Comparison of ENCODE assay signal across 12 cellular contexts in the genomic region with DNA sequence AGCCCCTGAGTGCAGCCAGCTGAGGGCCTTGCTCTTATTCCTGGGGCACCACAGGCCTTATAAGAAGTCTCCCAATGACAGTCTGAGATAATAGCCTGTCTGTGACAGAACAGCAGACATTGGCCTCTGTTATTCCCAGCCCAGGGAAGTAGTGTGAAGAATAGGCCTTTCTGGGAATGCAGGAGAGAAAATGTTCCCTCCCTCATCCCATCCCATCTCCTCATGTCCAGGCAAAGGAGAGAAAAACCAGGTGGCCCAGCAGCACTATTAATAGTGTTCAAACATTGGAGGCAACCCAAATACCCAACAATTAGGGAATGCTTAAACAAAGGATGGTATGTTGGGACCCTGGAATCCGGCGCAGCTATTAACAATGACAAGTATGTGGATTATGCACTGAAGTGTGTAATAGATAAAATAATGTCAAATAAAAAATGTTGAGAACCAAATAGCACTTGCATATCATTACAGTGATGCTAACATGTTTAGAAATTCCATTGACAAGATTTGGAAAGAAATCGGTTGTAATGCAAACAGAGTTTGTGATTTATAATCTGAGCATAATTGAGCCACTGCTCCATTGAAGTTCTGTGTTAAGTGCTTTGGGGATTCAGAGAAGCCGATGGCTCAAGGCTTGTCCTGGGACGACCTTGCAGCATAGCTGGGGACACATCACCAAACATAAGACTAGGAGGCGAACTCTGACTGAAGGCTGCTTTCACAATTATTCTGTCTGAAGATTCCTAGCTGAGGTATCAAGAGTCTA.
A peak's percentile ranks its signal among the peaks of the same experiment; 100 is the strongest.
DNase-seq lines count a peak whose midpoint lies in the region; ATAC-seq and TF ChIP-seq lines count a peak whose summit lies in the region.
"Had no signal": no experiment of that assay in that cellular context is flagged by ENCODE, and none has a peak within 500 bp of the region (broad histone marks: within the 10 kb centered on the region; RNA-seq: fewer than 3 reads in every experiment).

No MANE protein-coding gene starts in this region.

- peak overlapping the region in 4 of 11 experiments; percentile 44 to 56 (median 50); a peak in 5 of 22 replicates for H3K27ac ChIP-seq in BLaER1 treated with 17β-estradiol and CSF1 and Interleukin-3, amounts not matched to agents 10 nM and 100 nM
- H3K27ac ChIP-seq in SJSA1 (peak overlapping the region; percentile 91), cardiac muscle cell (peak overlapping the region; percentile 93), parathyroid adenoma (peak overlapping the region; percentile 56)

- peak; percentile 86 to 95 for DNase-seq in SJSA1 (ENCODE audit: low read depth in 1 of 2, low spot score in 2 of 2)
- DNase-seq in cardiac muscle cell (ENCODE audit: low read depth in 1 of 2, low spot score in 1 of 2): peak; percentile 41 to 76
- DNase-seq in SW480 (ENCODE audit: low spot score): no peak
- DNase-seq: activated T-cell treated with anti-CD3 and anti-CD28 coated beads, Interleukin-2, amount 50 U/mL, for 72 hours; Calu3; cortex of kidney; MM.1S had no signal

- no peaks in the 10 kb centered on the region for H3K36me3 ChIP-seq in BLaER1 treated with 17β-estradiol and CSF1 and Interleukin-3, amounts not matched to agents 10 nM and 100 nM
- H3K36me3 ChIP-seq in SJSA1 (no peaks in the 10 kb centered on the region), cardiac muscle cell (no peaks in the 10 kb centered on the region), parathyroid adenoma (ENCODE audit: control insufficient read depth, insufficient read depth, low read length) (no peaks in the 10 kb centered on the region)

- H3K79me2 ChIP-seq in parathyroid adenoma: no peaks in the 10 kb centered on the region

- no peak for TF ChIP-seq CTCF in cardiac muscle cell (IDR thresholded peaks at IDR 0.05; ENCODE audit: low read depth, low read length)
- no peak for TF ChIP-seq CTCF in parathyroid adenoma (IDR thresholded peaks at IDR 0.05)

- no peak overlapping the region for H3K9ac ChIP-seq in BLaER1 treated with 17β-estradiol and CSF1 and Interleukin-3, amounts not matched to agents 10 nM and 100 nM
- no peak overlapping the region for H3K9ac ChIP-seq in parathyroid adenoma

- H4K20me1 ChIP-seq in BLaER1 treated with 17β-estradiol and CSF1 and Interleukin-3, amounts not matched to agents 10 nM and 100 nM: no peaks in the 10 kb centered on the region

- H2AFZ ChIP-seq in parathyroid adenoma: peak overlapping the region; percentile 52

- no peak overlapping the region for H3K4me3 ChIP-seq in BLaER1 treated with 17β-estradiol and CSF1 and Interleukin-3, amounts not matched to agents 10 nM and 100 nM
- H3K4me3 ChIP-seq in SJSA1 (peak overlapping the region; percentile 8), cardiac muscle cell (no peak overlapping the region), parathyroid adenoma (ENCODE audit: low read depth, low read length) (no peak overlapping the region)

- ATAC-seq in GM21360 (IDR thresholded peaks at IDR 0.05; ENCODE audit: unreplicated experiment): no peak
- no peak for ATAC-seq in GM21619 (IDR thresholded peaks at IDR 0.05; ENCODE audit: unreplicated experiment)
- no peak for ATAC-seq in HG02870 (IDR thresholded peaks at IDR 0.05; ENCODE audit: unreplicated experiment)
- ATAC-seq: activated T-cell treated with anti-CD3 and anti-CD28 coated beads, Interleukin-2, amount 50 U/mL, for 72 hours had no signal

- H3K4me2 ChIP-seq in BLaER1 treated with 17β-estradiol and CSF1 and Interleukin-3, amounts not matched to agents 10 nM and 100 nM: peak overlapping the region in 8 of 11 experiments; percentile 65 to 90 (median 76); a peak in 16 of 22 replicates
- no peak overlapping the region for H3K4me2 ChIP-seq in parathyroid adenoma (ENCODE audit: low read length)

- H3K27me3 ChIP-seq in BLaER1 treated with 17β-estradiol and CSF1 and Interleukin-3, amounts not matched to agents 10 nM and 100 nM: no peaks in the 10 kb centered on the region
- H3K27me3 ChIP-seq in SJSA1 (replicated peaks) (no peaks in the 10 kb centered on the region), cardiac muscle cell (no peaks in the 10 kb centered on the region), parathyroid adenoma (ENCODE audit: control insufficient read depth, insufficient read depth, low read length) (no peaks in the 10 kb centered on the region)

- H3K9me3 ChIP-seq in BLaER1 treated with 17β-estradiol and CSF1 and Interleukin-3, amounts not matched to agents 10 nM and 100 nM (replicated peaks in 1 of 11): peaks cover 0 to 7% (median 0%) of the 10 kb centered on the region in 11 experiments; a peak in 2 of 22 replicates
- H3K9me3 ChIP-seq in SJSA1 (replicated peaks) (no peaks in the 10 kb centered on the region), cardiac muscle cell (ENCODE audit: low read depth) (no peaks in the 10 kb centered on the region), parathyroid adenoma (ENCODE audit: control insufficient read depth, low read length) (no peaks in the 10 kb centered on the region)

- peaks cover 11 to 39% (median 22%) of the 10 kb centered on the region in 10 experiments; a peak in 18 of 20 replicates for H3K4me1 ChIP-seq in BLaER1 treated with 17β-estradiol and CSF1 and Interleukin-3, amounts not matched to agents 10 nM and 100 nM
- H3K4me1 ChIP-seq in SJSA1 (replicated peaks): peaks cover 34% of the 10 kb centered on the region
- H3K4me1 ChIP-seq in cardiac muscle cell (ENCODE audit: low read depth): peaks cover 24% of the 10 kb centered on the region
- H3K4me1 ChIP-seq in parathyroid adenoma: peaks cover 19% of the 10 kb centered on the region
